17 cellular contexts compared by ENCODE assay signal in the genomic region with DNA sequence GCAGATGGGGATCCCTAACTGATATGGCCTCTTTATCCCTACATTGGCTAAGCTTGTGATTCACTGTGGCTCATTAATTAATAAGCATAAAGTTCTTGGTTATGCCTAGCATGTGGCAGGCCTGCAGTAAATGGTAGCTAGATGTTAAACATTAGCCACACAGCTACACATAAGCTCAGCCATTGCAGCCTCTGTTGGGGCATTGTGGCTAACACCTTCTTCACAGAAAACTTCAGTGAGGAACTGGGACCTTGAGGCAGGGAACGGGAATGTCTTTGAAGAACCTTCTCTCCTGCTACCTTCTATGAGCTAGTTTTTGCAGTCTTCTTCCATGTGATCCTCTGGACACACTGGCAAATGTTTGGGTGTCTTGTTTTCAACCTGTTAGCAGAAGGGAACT.
DNase-seq lines count a peak whose midpoint lies in the region; ATAC-seq lines count a peak whose summit lies in the region.
"Had no signal": no experiment of that assay in that cellular context is flagged by ENCODE, and none has a peak within 500 bp of the region (broad histone marks: within the 10 kb centered on the region; RNA-seq: fewer than 3 reads in every experiment).

No MANE protein-coding gene starts in this region.

- peak; percentile 53 for ATAC-seq in GM18867 (IDR thresholded peaks at IDR 0.05; ENCODE audit: unreplicated experiment)
- ATAC-seq in GM21381 (IDR thresholded peaks at IDR 0.05; ENCODE audit: unreplicated experiment), result peak; percentile 62
- peak; percentile 40 for ATAC-seq in HG03196 (IDR thresholded peaks at IDR 0.05; ENCODE audit: unreplicated experiment)
- ATAC-seq in HG03520 (IDR thresholded peaks at IDR 0.05; ENCODE audit: unreplicated experiment), result no peak
- no peak for ATAC-seq in HG02642 (IDR thresholded peaks at IDR 0.05; ENCODE audit: poor library complexity, unreplicated experiment)
- ATAC-seq: HCT116 had no signal

- no peak for DNase-seq in activated CD4-positive, alpha-beta T cell treated with anti-CD3 and anti-CD28 coated beads for 1 hour
- DNase-seq in COR-L47 (lab: John Stamatoyannopoulos, UW), result no peak
- DNase-seq: AML-193; CD4-positive, alpha-beta T cell; DMS79 treated with DMSO at 0.1 percent for 48 hours; GF-D8; GOT3; H7; HFFc6; Karpas-422; KBM-7 had no signal

Comparison
In these comparisons a context has a peak if more than half of its experiments do, and no peak if none do; other contexts are left out.
1. ATAC-seq: peak in GM18867 (single experiment), GM21381 (single experiment) and HG03196 (single experiment); none in HG03520 (single experiment) and HG02642 (single experiment).